In the genomic region with DNA sequence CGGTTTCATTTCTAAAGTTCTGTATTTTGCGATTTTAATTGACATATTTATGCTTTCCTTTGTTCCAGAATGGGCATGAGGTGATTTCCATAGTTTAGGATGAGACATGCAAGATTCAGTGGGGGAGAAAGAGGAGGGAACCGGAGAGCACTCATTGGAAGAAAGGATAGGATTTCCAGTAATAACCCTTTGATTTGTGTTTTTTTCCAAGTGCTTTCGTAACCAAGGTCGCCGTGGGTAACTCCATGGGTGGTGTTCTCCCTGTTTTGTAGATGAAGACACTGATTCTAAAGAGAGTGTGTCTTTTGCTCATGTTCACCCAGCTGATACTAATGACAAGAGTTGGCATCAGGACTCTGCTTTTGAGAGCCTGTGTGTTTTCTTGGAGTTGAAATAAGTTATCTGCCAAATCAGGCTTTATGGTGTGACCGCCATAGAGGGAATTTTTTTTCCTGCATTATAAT, we compare ENCODE assay signal across 9 cellular contexts.
DNase-seq lines count a peak whose midpoint lies in the region; ATAC-seq and TF ChIP-seq lines count a peak whose summit lies in the region.
"Had no signal": no experiment of that assay in that cellular context is flagged by ENCODE, and none has a peak within 500 bp of the region (broad histone marks: within the 10 kb centered on the region; RNA-seq: fewer than 3 reads in every experiment).

No MANE protein-coding gene starts in this region.

- H3K4me3 ChIP-seq in gastroesophageal sphincter (no peak overlapping the region), skin epidermis (no peak overlapping the region)

- TF ChIP-seq CTCF in gastroesophageal sphincter (IDR thresholded peaks at IDR 0.05): no peak

- no peaks in the 10 kb centered on the region for H3K27me3 ChIP-seq in gastroesophageal sphincter

- H3K27ac Mint-ChIP-seq in activated T-helper 2 cell treated with anti-CD3 and anti-CD28 coated beads, Interferon-gamma antibody, Interleukin-2, Interleukin-4, amounts not matched to agents 10 μg/mL and 5 μg/mL and 100 μg/mL, durations not matched to agents 14 hours and 24 hours and 36 hours: no peak overlapping the region

- no peak for TF ChIP-seq EP300 in gastroesophageal sphincter (IDR thresholded peaks at IDR 0.05)

- peaks cover 0 to under 1% of the 10 kb centered on the region in 2 donors for H3K36me3 ChIP-seq in gastroesophageal sphincter

- H3K4me1 Mint-ChIP-seq in activated T-helper 2 cell treated with anti-CD3 and anti-CD28 coated beads, Interferon-gamma antibody, Interleukin-2, Interleukin-4, amounts not matched to agents 10 μg/mL and 5 μg/mL and 100 μg/mL, durations not matched to agents 14 hours and 24 hours and 36 hours (ENCODE audit: low read depth): peaks cover 69% of the 10 kb centered on the region

- peaks cover 2% of the 10 kb centered on the region for H3K27me3 Mint-ChIP-seq in activated T-helper 2 cell treated with anti-CD3 and anti-CD28 coated beads, Interferon-gamma antibody, Interleukin-2, Interleukin-4, amounts not matched to agents 10 μg/mL and 5 μg/mL and 100 μg/mL, durations not matched to agents 14 hours and 24 hours and 36 hours (ENCODE audit: low read depth)

- ATAC-seq in SK-N-SH treated with all-trans-retinoic acid at 6 μM for 48 hours (peak; percentile 37), gastroesophageal sphincter (peak; percentile 32), HG02840 (IDR thresholded peaks at IDR 0.05; ENCODE audit: low FRiP score, unreplicated experiment) (no peak)

- TF ChIP-seq POLR2A in gastroesophageal sphincter (IDR thresholded peaks at IDR 0.05): no peak

- H3K27ac ChIP-seq in gastroesophageal sphincter: peak overlapping the region; percentile 89 to 98 (median 91)
- H3K27ac ChIP-seq in skin epidermis: peak overlapping the region in 16 of 21 experiments; percentile 12 to 77 (median 58)

- H3K4me1 ChIP-seq in gastroesophageal sphincter: peaks cover 48 to 76% (median 54%) of the 10 kb centered on the region in 3 donors

- H3K9me3 Mint-ChIP-seq in activated T-helper 2 cell treated with anti-CD3 and anti-CD28 coated beads, Interferon-gamma antibody, Interleukin-2, Interleukin-4, amounts not matched to agents 10 μg/mL and 5 μg/mL and 100 μg/mL, durations not matched to agents 14 hours and 24 hours and 36 hours: peaks cover 4% of the 10 kb centered on the region

- no peak overlapping the region for H3K4me3 Mint-ChIP-seq in activated T-helper 2 cell treated with anti-CD3 and anti-CD28 coated beads, Interferon-gamma antibody, Interleukin-2, Interleukin-4, amounts not matched to agents 10 μg/mL and 5 μg/mL and 100 μg/mL, durations not matched to agents 14 hours and 24 hours and 36 hours (ENCODE audit: low read depth)

- in situ Hi-C loops in ACHN (cut with HindIII; ENCODE audit: low pct_ligation_motif_present, low pct_unique_long_range_greater_than_20kb, low sequenced_read_pairs): no loop called here

- 54 to 72% methylated on average over 6 to 7 of the region's 7 CpGs for WGBS in gastroesophageal sphincter (ENCODE audit: low coverage in 1 of 2), 2 donors

- H3K36me3 Mint-ChIP-seq in activated T-helper 2 cell treated with anti-CD3 and anti-CD28 coated beads, Interferon-gamma antibody, Interleukin-2, Interleukin-4, amounts not matched to agents 10 μg/mL and 5 μg/mL and 100 μg/mL, durations not matched to agents 14 hours and 24 hours and 36 hours (ENCODE audit: low read depth): peaks cover 74% of the 10 kb centered on the region

- intact Hi-C loops in activated T-helper 2 cell treated with anti-CD3 and anti-CD28 coated beads, Interferon-gamma antibody, Interleukin-2, Interleukin-4, amounts not matched to agents 10 μg/mL and 5 μg/mL and 100 μg/mL, durations not matched to agents 14 hours and 24 hours and 36 hours (cut with micrococcal nuclease): loop anchor here (5.0 kb wide), 1 partner anchor 41 kb away; no protein-coding TSS in a partner anchor

- peak; percentile 72 for DNase-seq in GM04503 (ENCODE audit: low read depth)
- no peak for DNase-seq in ACHN
- no peak for DNase-seq in SIG-M5 treated with dmso at 0.1 percent for 504 hours (lab: John Stamatoyannopoulos, UW; ENCODE audit: unreplicated experiment)
- no peak for DNase-seq in activated T-helper 2 cell treated with anti-CD3 and anti-CD28 coated beads, Interferon-gamma antibody, Interleukin-2, Interleukin-4, amounts not matched to agents 10 μg/mL and 5 μg/mL and 100 μg/mL, durations not matched to agents 14 hours and 24 hours and 36 hours (ENCODE audit: low spot score)
- DNase-seq: NCI-H1694 treated with DMSO at 0.1 percent for 48 hours had no signal

- H3K9me3 ChIP-seq in gastroesophageal sphincter: no peaks in the 10 kb centered on the region

TF ChIP-seq in SK-N-SH treated with all-trans-retinoic acid at 6 μM for 48 hours, 23 proteins besides CTCF, POLR2A, EP300 and RAD21 (continues in another document):
- TF ChIP-seq SNAI2 (CRISPR knock-in tag; IDR thresholded peaks at IDR 0.05) (peak; percentile 34; the same call in 1 of the 2 replicates), OSR1 (CRISPR knock-in tag; IDR thresholded peaks at IDR 0.05) (0 out of 2 replicates have a peak, but pooled peaks have one; percentile 40), BACH2 (CRISPR knock-in tag; IDR thresholded peaks at IDR 0.05; ENCODE audit: borderline replicate concordance) (no peak), CSDC2 (CRISPR knock-in tag; IDR thresholded peaks at IDR 0.05) (peak; percentile 47; the same call in 1 of the 2 replicates), ESRRG (CRISPR knock-in tag; IDR thresholded peaks at IDR 0.05) (no peak), ZFP3 (CRISPR knock-in tag; IDR thresholded peaks at IDR 0.05) (peak; percentile 62; the same call in 1 of the 2 replicates), ZNF8 (CRISPR knock-in tag; IDR thresholded peaks at IDR 0.05) (0 out of 2 replicates have a peak, but pooled peaks have one; percentile 1), ZFP30 (CRISPR knock-in tag; IDR thresholded peaks at IDR 0.05) (no peak), ISL1 (CRISPR knock-in tag; IDR thresholded peaks at IDR 0.05) (peak; percentile 74)
- TF ChIP-seq, protein P1, sequence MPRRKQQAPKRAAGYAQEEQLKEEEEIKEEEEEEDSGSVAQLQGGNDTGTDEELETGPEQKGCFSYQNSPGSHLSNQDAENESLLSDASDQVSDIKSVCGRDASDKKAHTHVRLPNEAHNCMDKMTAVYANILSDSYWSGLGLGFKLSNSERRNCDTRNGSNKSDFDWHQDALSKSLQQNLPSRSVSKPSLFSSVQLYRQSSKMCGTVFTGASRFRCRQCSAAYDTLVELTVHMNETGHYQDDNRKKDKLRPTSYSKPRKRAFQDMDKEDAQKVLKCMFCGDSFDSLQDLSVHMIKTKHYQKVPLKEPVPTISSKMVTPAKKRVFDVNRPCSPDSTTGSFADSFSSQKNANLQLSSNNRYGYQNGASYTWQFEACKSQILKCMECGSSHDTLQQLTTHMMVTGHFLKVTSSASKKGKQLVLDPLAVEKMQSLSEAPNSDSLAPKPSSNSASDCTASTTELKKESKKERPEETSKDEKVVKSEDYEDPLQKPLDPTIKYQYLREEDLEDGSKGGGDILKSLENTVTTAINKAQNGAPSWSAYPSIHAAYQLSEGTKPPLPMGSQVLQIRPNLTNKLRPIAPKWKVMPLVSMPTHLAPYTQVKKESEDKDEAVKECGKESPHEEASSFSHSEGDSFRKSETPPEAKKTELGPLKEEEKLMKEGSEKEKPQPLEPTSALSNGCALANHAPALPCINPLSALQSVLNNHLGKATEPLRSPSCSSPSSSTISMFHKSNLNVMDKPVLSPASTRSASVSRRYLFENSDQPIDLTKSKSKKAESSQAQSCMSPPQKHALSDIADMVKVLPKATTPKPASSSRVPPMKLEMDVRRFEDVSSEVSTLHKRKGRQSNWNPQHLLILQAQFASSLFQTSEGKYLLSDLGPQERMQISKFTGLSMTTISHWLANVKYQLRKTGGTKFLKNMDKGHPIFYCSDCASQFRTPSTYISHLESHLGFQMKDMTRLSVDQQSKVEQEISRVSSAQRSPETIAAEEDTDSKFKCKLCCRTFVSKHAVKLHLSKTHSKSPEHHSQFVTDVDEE (CRISPR knock-in tag; IDR thresholded peaks at IDR 0.05): no peak
- TF ChIP-seq, protein P2, sequence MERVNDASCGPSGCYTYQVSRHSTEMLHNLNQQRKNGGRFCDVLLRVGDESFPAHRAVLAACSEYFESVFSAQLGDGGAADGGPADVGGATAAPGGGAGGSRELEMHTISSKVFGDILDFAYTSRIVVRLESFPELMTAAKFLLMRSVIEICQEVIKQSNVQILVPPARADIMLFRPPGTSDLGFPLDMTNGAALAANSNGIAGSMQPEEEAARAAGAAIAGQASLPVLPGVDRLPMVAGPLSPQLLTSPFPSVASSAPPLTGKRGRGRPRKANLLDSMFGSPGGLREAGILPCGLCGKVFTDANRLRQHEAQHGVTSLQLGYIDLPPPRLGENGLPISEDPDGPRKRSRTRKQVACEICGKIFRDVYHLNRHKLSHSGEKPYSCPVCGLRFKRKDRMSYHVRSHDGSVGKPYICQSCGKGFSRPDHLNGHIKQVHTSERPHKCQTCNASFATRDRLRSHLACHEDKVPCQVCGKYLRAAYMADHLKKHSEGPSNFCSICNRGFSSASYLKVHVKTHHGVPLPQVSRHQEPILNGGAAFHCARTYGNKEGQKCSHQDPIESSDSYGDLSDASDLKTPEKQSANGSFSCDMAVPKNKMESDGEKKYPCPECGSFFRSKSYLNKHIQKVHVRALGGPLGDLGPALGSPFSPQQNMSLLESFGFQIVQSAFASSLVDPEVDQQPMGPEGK (CRISPR knock-in tag; IDR thresholded peaks at IDR 0.05; ENCODE audit: borderline replicate concordance): 0 out of 2 replicates have a peak, but pooled peaks have one; percentile 40
- TF ChIP-seq, protein P3, sequence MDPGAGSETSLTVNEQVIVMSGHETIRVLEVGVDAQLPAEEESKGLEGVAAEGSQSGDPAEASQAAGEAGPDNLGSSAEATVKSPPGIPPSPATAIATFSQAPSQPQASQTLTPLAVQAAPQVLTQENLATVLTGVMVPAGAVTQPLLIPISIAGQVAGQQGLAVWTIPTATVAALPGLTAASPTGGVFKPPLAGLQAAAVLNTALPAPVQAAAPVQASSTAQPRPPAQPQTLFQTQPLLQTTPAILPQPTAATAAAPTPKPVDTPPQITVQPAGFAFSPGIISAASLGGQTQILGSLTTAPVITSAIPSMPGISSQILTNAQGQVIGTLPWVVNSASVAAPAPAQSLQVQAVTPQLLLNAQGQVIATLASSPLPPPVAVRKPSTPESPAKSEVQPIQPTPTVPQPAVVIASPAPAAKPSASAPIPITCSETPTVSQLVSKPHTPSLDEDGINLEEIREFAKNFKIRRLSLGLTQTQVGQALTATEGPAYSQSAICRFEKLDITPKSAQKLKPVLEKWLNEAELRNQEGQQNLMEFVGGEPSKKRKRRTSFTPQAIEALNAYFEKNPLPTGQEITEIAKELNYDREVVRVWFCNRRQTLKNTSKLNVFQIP (CRISPR knock-in tag; IDR thresholded peaks at IDR 0.05; ENCODE audit: borderline replicate concordance, low read depth): no peak
